ENCODE assay signal across 24 cellular contexts in genomic region chr16:86405319-86405718, GRCh38.
"Had no signal": no experiment of that assay in that cellular context is flagged by ENCODE, and none has a peak within 500 bp of the region (broad histone marks: within the 10 kb centered on the region; RNA-seq: fewer than 3 reads in every experiment).

No MANE protein-coding gene starts in this region.

- H3K9me3 ChIP-seq: left lung, right lobe of liver, suprapubic skin, tibial nerve had no signal

- FAIRE-seq: urothelium cell line had no signal

- H3K36me3 ChIP-seq: brain microvascular endothelial cell, left lung, right lobe of liver, suprapubic skin, tibial nerve had no signal

- H3K4me1 ChIP-seq: left lung, right lobe of liver, suprapubic skin, tibial nerve had no signal

- H3K27ac ChIP-seq: brain microvascular endothelial cell, dorsolateral prefrontal cortex, epithelial cell of prostate, left lung, right lobe of liver, skin epidermis, suprapubic skin, tibial nerve, VCaP had no signal

- H3K4me3 ChIP-seq: dorsolateral prefrontal cortex, left lung, lung, right lobe of liver, skin epidermis, suprapubic skin, tibial nerve had no signal

- H3K27me3 ChIP-seq: brain microvascular endothelial cell, right lobe of liver had no signal

- DNase-seq: activated CD4-positive, alpha-beta memory T cell treated with anti-CD3 and anti-CD28 coated beads, Interleukin-2, amount 10 ng/mL, durations not matched to agents 7 days and 5 days; activated CD4-positive, alpha-beta T cell treated with anti-CD3 and anti-CD28 coated beads, Interleukin-2, amount 10 ng/mL, durations not matched to agents 24 days and 14 days; activated effector memory CD4-positive, alpha-beta T cell treated with anti-CD3 and anti-CD28 coated beads, Interleukin-2, amount 50 U/mL, for 16 hours; activated naive CD4-positive, alpha-beta T cell treated with anti-CD3 and anti-CD28 coated beads, Interleukin-2, amount 50 U/mL, for 16 hours; activated naive CD8-positive, alpha-beta T cell treated with anti-CD3 and anti-CD28 coated beads, Interleukin-2, amount 50 U/mL, for 24 hours; anterior cingulate cortex; brain microvascular endothelial cell; caudate nucleus; dorsolateral prefrontal cortex; foreskin fibroblast; immature natural killer cell; kidney glomerular epithelial cell; left lung; nucleus accumbens; right lobe of liver; stimulated activated CD4-positive, alpha-beta T cell treated with anti-CD3 and anti-CD28 coated beads, Interleukin-1b, Interleukin-23, amount 100 ng/mL, for 48 hours; T-cell had no signal
